ENCODE assay signal across 12 cellular contexts in the genomic region with DNA sequence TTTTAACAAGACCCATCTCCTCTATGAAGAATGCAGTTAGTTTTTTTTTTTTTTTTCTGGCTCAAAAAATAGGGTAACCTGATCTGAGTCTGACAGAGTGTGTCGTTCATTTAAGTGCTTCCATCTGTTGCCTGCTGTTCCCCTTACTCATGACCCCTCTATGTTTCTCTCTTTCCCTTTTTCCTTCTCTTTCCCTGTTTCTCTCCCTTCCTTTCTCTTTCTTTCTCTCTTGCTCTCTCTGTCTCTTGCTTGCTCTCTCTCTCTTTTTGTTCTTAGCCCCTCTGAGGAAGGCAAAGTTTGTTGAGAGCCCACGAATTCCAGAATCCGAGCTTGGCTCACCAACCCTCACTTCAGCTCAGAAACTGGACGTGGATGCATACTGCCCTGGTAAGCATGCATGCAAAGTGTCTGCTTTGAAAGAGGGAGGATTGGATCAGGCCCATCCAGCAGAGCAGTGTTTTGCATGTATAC.
DNase-seq lines count a peak whose midpoint lies in the region; ATAC-seq and TF ChIP-seq lines count a peak whose summit lies in the region.
"Had no signal": no experiment of that assay in that cellular context is flagged by ENCODE, and none has a peak within 500 bp of the region (broad histone marks: within the 10 kb centered on the region; RNA-seq: fewer than 3 reads in every experiment).

No MANE protein-coding gene starts in this region.

- H3K36me3 ChIP-seq in endodermal cell (ENCODE audit: control insufficient read depth, insufficient read depth, low read length) (no peaks in the 10 kb centered on the region), osteoblast (ENCODE audit: insufficient read depth, low read length) (no peaks in the 10 kb centered on the region), body of pancreas (replicated peaks in 1 of 2; ENCODE audit: insufficient read depth in 1 of 2, low read depth in 2 of 2) (no peaks in the 10 kb centered on the region)

- DNase-seq in H4 (ENCODE audit: low spot score) (peak; percentile 21), NCI-H748 treated with DMSO at 0.1 percent for 48 hours (lab: John Stamatoyannopoulos, UW) (peak; percentile 12), endodermal cell (peak; percentile 54), osteoblast (ENCODE audit: insufficient read length, low spot score, missing footprints) (no peak), hepatic stellate cell (ENCODE audit: low spot score) (no peak), body of pancreas (no peak)
- DNase-seq: CD8-positive, alpha-beta memory T cell; cortex of kidney; NCI-H2029 had no signal

- intact Hi-C loops in body of pancreas (cut with DNase I): no loop called here

- no peak for ATAC-seq in esophagus mucosa
- ATAC-seq in GM19455 (IDR thresholded peaks at IDR 0.05; ENCODE audit: unreplicated experiment): no peak
- no peak for ATAC-seq in body of pancreas

- no peaks in the 10 kb centered on the region for H3K9me3 Mint-ChIP-seq in endodermal cell
- H3K9me3 Mint-ChIP-seq: CD8-positive, alpha-beta memory T cell; T-helper 1 cell treated with Interleukin-12 subunit alpha and Interleukin-12 subunit beta and Interleukin-4 antibody, amounts not matched to agents 30 μg/mL and 1 μg/mL, for 36 hours had no signal

- H3K9me3 ChIP-seq in endodermal cell (ENCODE audit: control insufficient read depth, low read length) (no peaks in the 10 kb centered on the region), osteoblast (ENCODE audit: low read depth, low read length) (no peaks in the 10 kb centered on the region), body of pancreas (no peaks in the 10 kb centered on the region)

- H3K27me3 ChIP-seq in endodermal cell (ENCODE audit: control insufficient read depth, insufficient read depth, low read length, poor library complexity, severe bottlenecking) (peaks cover 12% of the 10 kb centered on the region), osteoblast (ENCODE audit: insufficient read depth, low read length) (no peaks in the 10 kb centered on the region), body of pancreas (no peaks in the 10 kb centered on the region)

- peak overlapping the region; percentile 47 for H3K4me2 ChIP-seq in osteoblast (ENCODE audit: insufficient read depth, low read length)

- H3K27ac Mint-ChIP-seq in endodermal cell: peak overlapping the region; percentile 76
- H3K27ac Mint-ChIP-seq: T-helper 1 cell treated with Interleukin-12 subunit alpha and Interleukin-12 subunit beta and Interleukin-4 antibody, amounts not matched to agents 30 μg/mL and 1 μg/mL, for 36 hours had no signal

- TF ChIP-seq CTCF in endodermal cell (conservative IDR thresholded peaks at IDR 0.05): no peak
- no peak for TF ChIP-seq CTCF in osteoblast (IDR thresholded peaks at IDR 0.05; ENCODE audit: extremely low read depth, low read depth, low read length)
- no peak for TF ChIP-seq CTCF in body of pancreas (IDR thresholded peaks at IDR 0.05)

- TF ChIP-seq POLR2A in body of pancreas (IDR thresholded peaks at IDR 0.05): no peak

- peak overlapping the region; percentile 19 for H3K4me3 Mint-ChIP-seq in endodermal cell
- H3K4me3 Mint-ChIP-seq: CD8-positive, alpha-beta memory T cell; T-helper 1 cell treated with Interleukin-12 subunit alpha and Interleukin-12 subunit beta and Interleukin-4 antibody, amounts not matched to agents 30 μg/mL and 1 μg/mL, for 36 hours had no signal

- H3K79me2 ChIP-seq in osteoblast (ENCODE audit: insufficient read depth, low read length): peaks cover 15% of the 10 kb centered on the region

- 31 to 48% methylated on average over 3 to 4 of the region's 4 CpGs for WGBS in endodermal cell (ENCODE audit: insufficient coverage in 1 of 2, insufficient read length in 1 of 2), 2 experiments
- 74 to 85% methylated on average over 4 of the region's 4 CpGs for WGBS in body of pancreas, 2 donors

- peak overlapping the region; percentile 96 for H3K27ac ChIP-seq in endodermal cell (ENCODE audit: low read depth, low read length)
- H3K27ac ChIP-seq in osteoblast (ENCODE audit: low read depth, low read length): peak overlapping the region; percentile 42
- H3K27ac ChIP-seq in body of pancreas: no peak overlapping the region

- no peak overlapping the region for H2AFZ ChIP-seq in osteoblast (ENCODE audit: low read length)

- no peaks in the 10 kb centered on the region for H3K27me3 Mint-ChIP-seq in endodermal cell (ENCODE audit: insufficient read depth)
- H3K27me3 Mint-ChIP-seq: CD8-positive, alpha-beta memory T cell had no signal

- H3K4me3 ChIP-seq in endodermal cell (ENCODE audit: low read length) (no peak overlapping the region), osteoblast (ENCODE audit: insufficient read depth, low read length) (no peak overlapping the region), body of pancreas (no peak overlapping the region)

- no peak overlapping the region for H3K9ac ChIP-seq in endodermal cell (ENCODE audit: extremely low read depth, low read length, poor library complexity, severe bottlenecking)

- H3K4me1 Mint-ChIP-seq in endodermal cell: peaks cover 57% of the 10 kb centered on the region
- H3K4me1 Mint-ChIP-seq: CD8-positive, alpha-beta memory T cell had no signal

- peaks cover 2% of the 10 kb centered on the region for H3K36me3 Mint-ChIP-seq in endodermal cell (ENCODE audit: low read depth)

- H3K4me1 ChIP-seq in endodermal cell (ENCODE audit: control insufficient read depth, insufficient read depth, low read length) (peaks cover 17% of the 10 kb centered on the region), osteoblast (ENCODE audit: insufficient read depth, low read length) (peaks cover 10% of the 10 kb centered on the region), body of pancreas (no peaks in the 10 kb centered on the region)

- H4K20me1 ChIP-seq in osteoblast (ENCODE audit: insufficient read depth, low read length): peaks cover 7% of the 10 kb centered on the region

Comparison
In these comparisons a context has a peak if more than half of its experiments do, and no peak if none do; other contexts are left out.
1. DNase-seq: peak in H4 (single experiment), NCI-H748 treated with DMSO at 0.1 percent for 48 hours (single experiment) and endodermal cell (single experiment); none in osteoblast (single experiment), hepatic stellate cell (single experiment) and body of pancreas (0 of 4).
2. H3K27ac ChIP-seq: peak in endodermal cell (single experiment) and osteoblast (single experiment); none in body of pancreas (0 of 4).